ENCODE assay signal across 11 cellular contexts in the genomic region with DNA sequence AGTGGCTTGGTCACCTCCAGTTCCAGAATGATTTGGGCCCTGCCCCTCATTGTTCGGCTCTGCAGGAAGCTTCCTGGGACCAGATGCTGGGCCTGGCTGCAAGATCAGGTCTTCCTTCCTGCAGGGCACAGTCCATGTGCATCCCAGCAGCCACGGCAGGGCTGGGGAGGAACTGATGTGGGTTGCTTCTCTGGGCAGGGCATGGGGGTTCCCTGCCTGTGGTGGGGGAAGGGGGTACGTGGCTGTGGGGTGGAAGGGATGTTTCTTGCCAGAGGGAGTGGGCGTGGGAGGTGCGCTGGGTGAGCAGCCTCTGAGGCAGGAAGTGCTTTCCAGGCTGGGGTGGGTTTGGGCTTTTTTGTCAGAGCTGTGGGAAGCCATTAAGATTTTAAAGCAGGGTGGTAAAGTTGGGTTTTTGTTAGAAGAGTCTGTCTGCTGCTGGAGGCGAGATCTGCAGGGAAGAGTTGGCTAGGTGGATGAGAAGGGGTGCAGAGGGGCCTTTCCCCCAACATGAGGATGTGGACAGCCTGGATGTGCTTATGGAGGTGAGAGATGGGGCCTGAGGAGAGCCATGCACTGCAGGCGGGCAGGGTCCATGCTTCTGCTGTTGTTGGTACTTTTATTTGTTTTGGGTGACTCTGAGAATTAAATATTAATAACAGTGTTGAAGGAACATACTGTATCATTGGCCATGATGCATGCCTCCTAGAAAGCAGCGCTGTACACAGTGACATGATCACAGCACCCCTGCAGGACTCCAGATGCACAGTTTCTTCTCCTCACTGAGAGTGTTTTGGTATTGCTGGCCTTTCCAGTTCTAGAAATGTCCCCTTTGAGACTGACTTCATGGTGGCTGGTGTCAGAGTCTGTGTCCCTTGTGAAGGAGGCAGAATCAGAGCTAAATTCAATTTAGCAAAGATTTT. TPM values are rescaled to one million over a fixed set of nuclear protein-coding genes. Genes with fewer than 3 reads are reported as not detected.
DNase-seq lines count a peak whose midpoint lies in the region; ATAC-seq lines count a peak whose summit lies in the region.
"Had no signal": no experiment of that assay in that cellular context is flagged by ENCODE, and none has a peak within 500 bp of the region (broad histone marks: within the 10 kb centered on the region; RNA-seq: fewer than 3 reads in every experiment).

No MANE protein-coding gene starts in this region.

- H3K14ac ChIP-seq in mesenchymal stem cell (ENCODE audit: low read length in 2 of 2), result no peak overlapping the region

- H3K4me3 ChIP-seq in mesenchymal stem cell (ENCODE audit: insufficient read depth in 1 of 2, low read depth in 1 of 2, low read length in 2 of 2), result no peak overlapping the region
- no peak overlapping the region for H3K4me3 ChIP-seq in aorta (ENCODE audit: low read length in 2 of 2)
- H3K4me3 ChIP-seq: gastrocnemius medialis, sigmoid colon had no signal

- intact Hi-C loops in aorta (cut with DNase I), result loop anchor here in 1 of 2 donors (5.0 kb wide), 1 partner anchor 48 kb away; no protein-coding TSS in a partner anchor

- no peak overlapping the region for H3K27ac ChIP-seq in mesenchymal stem cell (ENCODE audit: low read length, poor library complexity, severe bottlenecking)
- H3K27ac ChIP-seq in aorta (ENCODE audit: low read depth in 1 of 2, low read length in 2 of 2), result no peak overlapping the region
- H3K27ac ChIP-seq: gastrocnemius medialis, sigmoid colon had no signal

- peaks cover 14% of the 10 kb centered on the region for H3K79me1 ChIP-seq in mesenchymal stem cell (replicated peaks; ENCODE audit: low read length, poor library complexity, severe bottlenecking)

- peak; percentile 47 for DNase-seq in stimulated activated CD4-positive, alpha-beta T cell treated with anti-CD3 and anti-CD28 coated beads, Interleukin-1b, Interleukin-23, amount 100 ng/mL, for 48 hours
- no peak for DNase-seq in stimulated activated CD4-positive, alpha-beta T cell treated with anti-CD3 and anti-CD28 coated beads, Interleukin-2, amount 100 ng/mL, for 48 hours
- peak; percentile 51 for DNase-seq in activated CD8-positive, alpha-beta memory T cell treated with anti-CD3 and anti-CD28 coated beads, Interleukin-2, amount 50 U/mL, for 4 hours
- no peak for DNase-seq in mesenchymal stem cell
- DNase-seq in aorta, result no peak
- DNase-seq in pons (ENCODE audit: low spot score), result no peak
- no peak for DNase-seq in NCI-H510A (lab: John Stamatoyannopoulos, UW)
- no peak for DNase-seq in NCI-H510A treated with DMSO at 0.1 percent for 48 hours (lab: John Stamatoyannopoulos, UW)
- DNase-seq: gastrocnemius medialis, NCI-H82, sigmoid colon had no signal

- H2AK5ac ChIP-seq in mesenchymal stem cell (ENCODE audit: low read length, severe bottlenecking), result no peak overlapping the region

- H2BK12ac ChIP-seq in mesenchymal stem cell (ENCODE audit: low read length in 2 of 2), result no peak overlapping the region

- H3K4ac ChIP-seq in mesenchymal stem cell (ENCODE audit: low read depth in 1 of 2, low read length in 2 of 2), result no peak overlapping the region

- H3K9me3 ChIP-seq in mesenchymal stem cell (ENCODE audit: control insufficient read depth, low read length), result no peaks in the 10 kb centered on the region
- H3K9me3 ChIP-seq in aorta (ENCODE audit: control insufficient read depth, low read length), result no peaks in the 10 kb centered on the region
- H3K9me3 ChIP-seq: gastrocnemius medialis, sigmoid colon had no signal

- H2BK5ac ChIP-seq in mesenchymal stem cell (ENCODE audit: low read depth, low read length, poor library complexity, severe bottlenecking), result no peak overlapping the region

- 90% methylated on average over 8 of the region's 8 CpGs for WGBS in mesenchymal stem cell
- WGBS in aorta, 2 donors, result 80 to 82% methylated on average over 8 of the region's 8 CpGs

- H2BK120ac ChIP-seq in mesenchymal stem cell (ENCODE audit: low read depth, low read length), result no peak overlapping the region

- no peak overlapping the region for H2BK15ac ChIP-seq in mesenchymal stem cell (ENCODE audit: low read depth, poor library complexity, severe bottlenecking)

- no peak overlapping the region for H3K4me2 ChIP-seq in mesenchymal stem cell (ENCODE audit: low read length, poor library complexity, severe bottlenecking)

- no peak overlapping the region for H3K18ac ChIP-seq in mesenchymal stem cell (ENCODE audit: low read depth in 1 of 2, low read length in 2 of 2)

- H3K4me1 ChIP-seq in mesenchymal stem cell (ENCODE audit: control insufficient read depth, insufficient read depth, low read depth, low read length), result peaks cover 6% of the 10 kb centered on the region
- no peaks in the 10 kb centered on the region for H3K4me1 ChIP-seq in aorta (ENCODE audit: control insufficient read depth in 1 of 2, insufficient read depth in 2 of 2, low read length in 2 of 2)
- H3K4me1 ChIP-seq: gastrocnemius medialis, sigmoid colon had no signal

- no peak overlapping the region for H3K23ac ChIP-seq in mesenchymal stem cell (ENCODE audit: low read length in 2 of 2)

- H4K8ac ChIP-seq in mesenchymal stem cell (ENCODE audit: low read length), result peak overlapping the region; percentile 7

- no peak overlapping the region for H2AFZ ChIP-seq in mesenchymal stem cell (ENCODE audit: low read depth, low read length)

- H3K9ac ChIP-seq in mesenchymal stem cell (ENCODE audit: low read length), result no peak overlapping the region

- peaks cover 3 to 6% of the 10 kb centered on the region in 2 experiments for H3K36me3 ChIP-seq in mesenchymal stem cell (ENCODE audit: control insufficient read depth in 1 of 2, insufficient read depth in 2 of 2, low read depth in 1 of 2, low read length in 2 of 2)
- no peaks in the 10 kb centered on the region for H3K36me3 ChIP-seq in aorta (ENCODE audit: control insufficient read depth in 1 of 2, insufficient read depth in 2 of 2, low read length in 1 of 2)
- H3K36me3 ChIP-seq: gastrocnemius medialis had no signal

- H4K91ac ChIP-seq in mesenchymal stem cell (ENCODE audit: low read length), result no peak overlapping the region

- peak; percentile 54 for ATAC-seq in aorta (ENCODE audit: low FRiP score)
- ATAC-seq: gastrocnemius medialis had no signal

- H3K27me3 ChIP-seq in mesenchymal stem cell (ENCODE audit: control insufficient read depth in 1 of 2, insufficient read depth in 1 of 2, low read length in 2 of 2) (no peaks in the 10 kb centered on the region), aorta (ENCODE audit: control insufficient read depth in 1 of 2, insufficient read depth in 2 of 2, low read length in 1 of 2) (no peaks in the 10 kb centered on the region)
- H3K27me3 ChIP-seq: gastrocnemius medialis, sigmoid colon had no signal

RNA-seq across cellular contexts. Expression of a gene that starts 45.3 kb away (rescaled TPM):
- 10.4 TPM for polyA plus RNA-seq in mesenchymal stem cell (2013, experiment 1 of 2)
- polyA plus RNA-seq in mesenchymal stem cell (2013, experiment 2 of 2), result 7.8 TPM
- total RNA-seq in aorta, result 100 to 1,000 TPM in 1 of 2 donors, 10 to 100 TPM in 1; 74.3 to 250 TPM
- polyA plus RNA-seq in aorta, result 10 to 100 TPM in 1 of 2 donors, 1 to 10 TPM in 1; 8.9 to 62.2 TPM

Comparison
In these comparisons a context has a peak if more than half of its experiments do, and no peak if none do; other contexts are left out.
1. DNase-seq: peak in stimulated activated CD4-positive, alpha-beta T cell treated with anti-CD3 and anti-CD28 coated beads, Interleukin-1b, Interleukin-23, amount 100 ng/mL, for 48 hours (single experiment) and activated CD8-positive, alpha-beta memory T cell treated with anti-CD3 and anti-CD28 coated beads, Interleukin-2, amount 50 U/mL, for 4 hours (single experiment); none in stimulated activated CD4-positive, alpha-beta T cell treated with anti-CD3 and anti-CD28 coated beads, Interleukin-2, amount 100 ng/mL, for 48 hours (0 of 2), mesenchymal stem cell (single experiment), aorta (0 of 2), pons (single experiment), NCI-H510A (single experiment) and NCI-H510A treated with DMSO at 0.1 percent for 48 hours (single experiment).